ENCODE assay signal across 17 cellular contexts in the genomic region with DNA sequence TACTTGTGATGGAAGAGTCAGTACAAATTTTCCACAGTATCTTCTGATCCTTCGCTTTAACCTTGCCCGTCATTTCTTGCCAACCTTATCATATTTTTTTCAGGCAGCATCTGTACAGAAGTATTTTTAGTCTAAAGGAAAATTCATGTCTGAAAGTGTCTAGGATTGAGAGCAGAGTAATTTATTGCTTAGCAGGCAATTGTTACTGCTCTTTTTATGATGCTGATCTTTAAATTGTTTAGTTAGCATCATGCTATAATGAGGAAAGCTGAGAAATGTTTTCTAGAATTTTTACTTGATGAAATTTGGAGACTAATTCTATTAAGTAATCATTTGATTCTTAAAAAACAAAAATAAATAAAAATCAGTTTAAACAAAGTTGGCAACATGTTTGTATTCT.
"Had no signal": no experiment of that assay in that cellular context is flagged by ENCODE, and none has a peak within 500 bp of the region (broad histone marks: within the 10 kb centered on the region; RNA-seq: fewer than 3 reads in every experiment).

No MANE protein-coding gene starts in this region.

- H3K9me3 ChIP-seq: colonic mucosa, prostate gland, testis, upper lobe of right lung had no signal

- H3K4me3 ChIP-seq: colonic mucosa, neural progenitor cell, prostate gland, testis, upper lobe of right lung had no signal

- H3K4me3 Mint-ChIP-seq: activated naive CD4-positive, alpha-beta T cell treated with anti-CD3 and anti-CD28 coated beads, Interleukin-2, amount 50 U/mL, for 24 hours; central memory CD8-positive, alpha-beta T cell; endodermal cell; neural progenitor cell; stimulated activated effector memory CD8-positive, alpha-beta T cell treated with anti-CD3 and anti-CD28 coated beads, Interleukin-12 subunit alpha, Interleukin-12 subunit beta, amount 100 ng/mL, for 72 hours; T-cell had no signal

- H3K9me3 Mint-ChIP-seq: activated naive CD4-positive, alpha-beta T cell treated with anti-CD3 and anti-CD28 coated beads, Interleukin-2, amount 50 U/mL, for 24 hours; central memory CD8-positive, alpha-beta T cell; endodermal cell; neural progenitor cell; stimulated activated effector memory CD8-positive, alpha-beta T cell treated with anti-CD3 and anti-CD28 coated beads, Interleukin-12 subunit alpha, Interleukin-12 subunit beta, amount 100 ng/mL, for 72 hours; T-cell had no signal

- H3K27me3 ChIP-seq: colonic mucosa, foreskin keratinocyte, neural progenitor cell, testis, upper lobe of right lung had no signal

- H3K36me3 ChIP-seq: colonic mucosa, prostate gland had no signal

- H3K4me1 ChIP-seq: colonic mucosa, neural progenitor cell, prostate gland had no signal

- H3K27me3 Mint-ChIP-seq: activated naive CD4-positive, alpha-beta T cell treated with anti-CD3 and anti-CD28 coated beads, Interleukin-2, amount 50 U/mL, for 24 hours; central memory CD8-positive, alpha-beta T cell; T-cell had no signal

- H3K27ac ChIP-seq: colonic mucosa, epithelial cell of prostate, foreskin keratinocyte, neural progenitor cell, prostate gland, upper lobe of right lung had no signal

- H3K27ac Mint-ChIP-seq: activated naive CD4-positive, alpha-beta T cell treated with anti-CD3 and anti-CD28 coated beads, Interleukin-2, amount 50 U/mL, for 24 hours; endodermal cell; neural progenitor cell; stimulated activated effector memory CD8-positive, alpha-beta T cell treated with anti-CD3 and anti-CD28 coated beads, Interleukin-12 subunit alpha, Interleukin-12 subunit beta, amount 100 ng/mL, for 72 hours; T-cell had no signal

- H3K4me1 Mint-ChIP-seq: endodermal cell, neural progenitor cell had no signal

- DNase-seq: activated CD4-positive, alpha-beta T cell treated with anti-CD3 and anti-CD28 coated beads, Interleukin-2, amount 50 U/mL, for 1 hour; activated gamma-delta T cell; colonic mucosa; endodermal cell; foreskin keratinocyte; stimulated activated CD4-positive, alpha-beta T cell treated with anti-CD3 and anti-CD28 coated beads, Interleukin-4, amount 100 ng/mL, for 24 hours; T-cell; testis; upper lobe of right lung had no signal

- ATAC-seq: foreskin keratinocyte; sciatic nerve; SK-N-SH treated with all-trans-retinoic acid at 6 μM for 48 hours; stimulated activated effector memory CD8-positive, alpha-beta T cell treated with anti-CD3 and anti-CD28 coated beads, Interleukin-12 subunit alpha, Interleukin-12 subunit beta, amount 100 ng/mL, for 72 hours; T-cell; upper lobe of right lung had no signal
